In the genomic region with DNA sequence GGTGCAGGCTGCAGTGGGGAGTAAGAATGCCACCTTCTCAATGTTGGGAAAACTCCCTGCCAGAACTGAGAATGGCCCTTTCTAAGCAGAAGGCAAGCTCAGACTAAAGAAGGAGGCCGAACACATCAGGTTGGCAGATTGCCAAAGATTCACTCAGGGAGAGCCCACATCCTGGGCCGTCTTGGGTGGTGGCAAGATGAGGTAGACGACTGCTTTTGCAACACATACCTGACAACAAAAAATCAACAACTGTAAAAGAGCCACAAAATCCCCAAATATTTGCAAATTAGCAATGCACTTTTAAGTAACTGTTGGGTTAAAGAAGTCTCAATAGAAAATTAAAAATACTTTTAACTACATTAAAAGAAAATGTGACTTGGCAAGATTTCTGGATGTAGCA, we compare ENCODE assay signal across 10 cellular contexts. TPM values are rescaled to one million over a fixed set of nuclear protein-coding genes. Genes with fewer than 3 reads are reported as not detected.
A peak's percentile ranks its signal among the peaks of the same experiment; 100 is the strongest.
DNase-seq lines count a peak whose midpoint lies in the region; ATAC-seq and TF ChIP-seq lines count a peak whose summit lies in the region.
"Not testable (repeated sequence)": the region's sequence is repeated elsewhere in the genome, so short reads cannot be mapped to it uniquely, and the experiment has no call there.
"Had no signal": no experiment of that assay in that cellular context is flagged by ENCODE, and none has a peak within 500 bp of the region (broad histone marks: within the 10 kb centered on the region; RNA-seq: fewer than 3 reads in every experiment).

No MANE protein-coding gene starts in this region.

- H3K4me1 ChIP-seq in CD8-positive, alpha-beta memory T cell (ENCODE audit: insufficient read depth, low read length); RWPE2 (ENCODE audit: insufficient read depth, poor library complexity, severe bottlenecking): not testable (repeated sequence)

- CTCF ChIA-PET in CD8-positive, alpha-beta memory T cell (lab: Charles Lee): not testable (repeated sequence)

- H3K4me3 ChIP-seq in CD8-positive, alpha-beta memory T cell (ENCODE audit: low read length); RWPE2 (ENCODE audit: severe bottlenecking): not testable (repeated sequence)

- H3K27me3 ChIP-seq in CD8-positive, alpha-beta memory T cell (ENCODE audit: insufficient read depth, low read length, poor library complexity, severe bottlenecking); RWPE2 (ENCODE audit: insufficient read depth, poor library complexity, severe bottlenecking): not testable (repeated sequence)

- POLR2A ChIA-PET in CD8-positive, alpha-beta memory T cell (lab: Charles Lee): not testable (repeated sequence)

- not testable (repeated sequence) for H3K4me3 Mint-ChIP-seq in CD8-positive, alpha-beta memory T cell; activated naive CD8-positive, alpha-beta T cell treated with anti-CD3 and anti-CD28 coated beads for 36 hours; immature natural killer cell

- peak overlapping the region in 2 of 8 donors; percentile 33 to 50 for H3K27ac Mint-ChIP-seq in CD8-positive, alpha-beta memory T cell
- not testable (repeated sequence) for H3K27ac Mint-ChIP-seq in activated naive CD8-positive, alpha-beta T cell treated with anti-CD3 and anti-CD28 coated beads for 36 hours; immature natural killer cell

- DNase-seq in CD8-positive, alpha-beta memory T cell: peak; percentile 36 to 90 (median 62)
- DNase-seq in RWPE2 (ENCODE audit: low spot score) (peak; percentile 38), activated T-cell treated with anti-CD3 and anti-CD28 coated beads for 4 hours (peak; percentile 54), immature natural killer cell (peak; percentile 9 to 35 (median 10))
- DNase-seq in activated CD4-positive, alpha-beta T cell treated with anti-CD3 and anti-CD28 coated beads for 48 hours: peak; percentile 68
- DNase-seq in activated naive CD8-positive, alpha-beta T cell treated with anti-CD3 and anti-CD28 coated beads for 36 hours: peak; percentile 26
- peak in 3 of 4 experiments; percentile 29 to 32 (median 30) for DNase-seq in stimulated activated CD4-positive, alpha-beta T cell treated with anti-CD3 and anti-CD28 coated beads, Interleukin-1b, Interleukin-23, amount 100 ng/mL, for 24 hours (ENCODE audit: low read depth in 4 of 4, low spot score in 1 of 4)
- DNase-seq in stimulated activated CD8-positive, alpha-beta memory T cell treated with anti-CD3 and anti-CD28 coated beads, Interleukin-4, amount 100 ng/mL, for 24 hours (ENCODE audit: low read depth): peak; percentile 38

- not testable (repeated sequence) for H3K36me3 ChIP-seq in CD8-positive, alpha-beta memory T cell (ENCODE audit: insufficient read depth, low read length); RWPE2 (ENCODE audit: low read depth)

- not testable (repeated sequence) for H3K9me3 Mint-ChIP-seq in CD8-positive, alpha-beta memory T cell; activated naive CD8-positive, alpha-beta T cell treated with anti-CD3 and anti-CD28 coated beads for 36 hours; immature natural killer cell

- not testable (repeated sequence) for H3K9me3 ChIP-seq in CD8-positive, alpha-beta memory T cell (ENCODE audit: low read length); RWPE2 (ENCODE audit: severe bottlenecking)

- ATAC-seq in RWPE2 (ENCODE audit: low read depth): not testable (repeated sequence)

- H3K4me1 Mint-ChIP-seq in CD8-positive, alpha-beta memory T cell; activated naive CD8-positive, alpha-beta T cell treated with anti-CD3 and anti-CD28 coated beads for 36 hours; immature natural killer cell: not testable (repeated sequence)

- H3K36me3 Mint-ChIP-seq in CD8-positive, alpha-beta memory T cell; activated naive CD8-positive, alpha-beta T cell treated with anti-CD3 and anti-CD28 coated beads for 36 hours; immature natural killer cell: not testable (repeated sequence)

- H3K27ac ChIP-seq in CD8-positive, alpha-beta memory T cell (ENCODE audit: low read depth, low read length); RWPE2 (ENCODE audit: poor library complexity, severe bottlenecking): not testable (repeated sequence)

- TF ChIP-seq CTCF in RWPE2 (IDR thresholded peaks at IDR 0.05; ENCODE audit: poor library complexity, severe bottlenecking): not testable (repeated sequence)

- H3K27me3 Mint-ChIP-seq in CD8-positive, alpha-beta memory T cell; activated naive CD8-positive, alpha-beta T cell treated with anti-CD3 and anti-CD28 coated beads for 36 hours; immature natural killer cell (ENCODE audit: low read depth in 3 of 3): not testable (repeated sequence)

RNA-seq across cellular contexts. Expression of a gene that starts 24.9 kb away (rescaled TPM):
- total RNA-seq in CD8-positive, alpha-beta memory T cell: 1 to 10 TPM; 1.2 to 1.5 TPM
- polyA plus RNA-seq in CD8-positive, alpha-beta memory T cell: 1.4 TPM
- 1 to 10 TPM in 1 of 2 experiments, under 1 TPM in 1; 0.68 to 2.1 TPM for total RNA-seq in activated naive CD8-positive, alpha-beta T cell treated with anti-CD3 and anti-CD28 coated beads for 36 hours
- polyA plus RNA-seq in immature natural killer cell: under 1 TPM; 0.13 to 0.82 (median 0.38) TPM

RNA-seq across cellular contexts. Expression of a gene that starts 54.8 kb away (rescaled TPM):
- under 1 TPM; 0.24 to 0.46 TPM for total RNA-seq in CD8-positive, alpha-beta memory T cell
- polyA plus RNA-seq in CD8-positive, alpha-beta memory T cell: 0.05 TPM
- total RNA-seq in activated naive CD8-positive, alpha-beta T cell treated with anti-CD3 and anti-CD28 coated beads for 36 hours: not detected
- polyA plus RNA-seq in immature natural killer cell: not detected
- total RNA-seq: fibroblast of lung had no signal
- polyA plus RNA-seq: CD14-positive monocyte had no signal

Comparison
In these comparisons a context has a peak if more than half of its experiments do, and no peak if none do; other contexts are left out.
1. DNase-seq: peak in every context shown above with its lines; median percentile 68 in activated CD4-positive, alpha-beta T cell treated with anti-CD3 and anti-CD28 coated beads for 48 hours; 62 in CD8-positive, alpha-beta memory T cell; 54 in activated T-cell treated with anti-CD3 and anti-CD28 coated beads for 4 hours; 38 in RWPE2; 38 in stimulated activated CD8-positive, alpha-beta memory T cell treated with anti-CD3 and anti-CD28 coated beads, Interleukin-4, amount 100 ng/mL, for 24 hours; 30 in stimulated activated CD4-positive, alpha-beta T cell treated with anti-CD3 and anti-CD28 coated beads, Interleukin-1b, Interleukin-23, amount 100 ng/mL, for 24 hours; 26 in activated naive CD8-positive, alpha-beta T cell treated with anti-CD3 and anti-CD28 coated beads for 36 hours; 10 in immature natural killer cell.